In genomic region chr5:147803941-147804717, GRCh38 we compare ENCODE assay signal across 27 cellular contexts. TPM values are rescaled to one million over a fixed set of nuclear protein-coding genes. Genes with fewer than 3 reads are reported as not detected.
DNase-seq lines count a peak whose midpoint lies in the region; ATAC-seq lines count a peak whose summit lies in the region.
"Had no signal": no experiment of that assay in that cellular context is flagged by ENCODE, and none has a peak within 500 bp of the region (broad histone marks: within the 10 kb centered on the region; RNA-seq: fewer than 3 reads in every experiment).

No MANE protein-coding gene starts in this region.

- no peak for ATAC-seq in HG02588 (IDR thresholded peaks at IDR 0.05; ENCODE audit: unreplicated experiment)
- ATAC-seq: SK-N-SH treated with all-trans-retinoic acid at 6 μM for 48 hours; stimulated activated naive CD8-positive, alpha-beta T cell treated with anti-CD3 and anti-CD28 coated beads, Interleukin-15, amount 100 ng/mL, for 72 hours had no signal

- H3K36me3 Mint-ChIP-seq in immature natural killer cell, result no peaks in the 10 kb centered on the region
- H3K36me3 Mint-ChIP-seq: mesothelial cell of epicardium had no signal

- H3K27ac Mint-ChIP-seq in immature natural killer cell, result peak overlapping the region in 4 of 6 donors; percentile 46 to 93 (median 88)
- H3K27ac Mint-ChIP-seq: activated naive CD4-positive, alpha-beta T cell treated with anti-CD3 and anti-CD28 coated beads for 36 hours; mesothelial cell of epicardium; stimulated activated naive CD8-positive, alpha-beta T cell treated with anti-CD3 and anti-CD28 coated beads, Interleukin-15, amount 100 ng/mL, for 72 hours had no signal

- H3K4me3 Mint-ChIP-seq in immature natural killer cell, result peak overlapping the region in 2 of 5 donors; percentile 3 to 17
- H3K4me3 Mint-ChIP-seq: activated naive CD4-positive, alpha-beta T cell treated with anti-CD3 and anti-CD28 coated beads for 36 hours; activated T-cell treated with anti-CD3 and anti-CD28 coated beads, Interleukin-2, amount 50 U/mL, for 4 hours; mesothelial cell of epicardium; neural crest cell; stimulated activated naive CD8-positive, alpha-beta T cell treated with anti-CD3 and anti-CD28 coated beads, Interleukin-15, amount 100 ng/mL, for 72 hours had no signal

- H3K4me1 Mint-ChIP-seq in immature natural killer cell, result peaks cover 32 to 33% of the 10 kb centered on the region in 2 donors

- no peaks in the 10 kb centered on the region for H3K9me3 Mint-ChIP-seq in immature natural killer cell
- H3K9me3 Mint-ChIP-seq: activated naive CD4-positive, alpha-beta T cell treated with anti-CD3 and anti-CD28 coated beads for 36 hours; activated T-cell treated with anti-CD3 and anti-CD28 coated beads, Interleukin-2, amount 50 U/mL, for 4 hours; mesothelial cell of epicardium; neural crest cell; stimulated activated naive CD8-positive, alpha-beta T cell treated with anti-CD3 and anti-CD28 coated beads, Interleukin-15, amount 100 ng/mL, for 72 hours had no signal

- peak; percentile 38 for DNase-seq in DMS53 (lab: John Stamatoyannopoulos, UW)
- DNase-seq in DMS53 treated with DMSO at 0.1 percent for 48 hours (lab: John Stamatoyannopoulos, UW; ENCODE audit: unreplicated experiment), result no peak
- DNase-seq in NCI-H69 (lab: John Stamatoyannopoulos, UW), result peak; percentile 65
- DNase-seq in immature natural killer cell, result no peak
- DNase-seq in stromal cell of bone marrow (ENCODE audit: low read depth), result peak; percentile 14
- DNase-seq in NCI-H345 treated with DMSO at 0.1 percent for 48 hours (lab: John Stamatoyannopoulos, UW; ENCODE audit: unreplicated experiment), result no peak
- DNase-seq in central memory CD4-positive, alpha-beta T cell, result no peak
- DNase-seq: activated CD8-positive, alpha-beta T cell treated with anti-CD3 and anti-CD28 coated beads, Interleukin-2, amount 10 ng/mL, durations not matched to agents 7 days and 5 days; activated naive CD4-positive, alpha-beta T cell treated with anti-CD3 and anti-CD28 coated beads for 36 hours; activated T-cell treated with anti-CD3 and anti-CD28 coated beads, Interleukin-2, amount 50 U/mL, for 4 hours; caudate nucleus; foreskin melanocyte; GM23248; IMR-90; NCI-H187; NCI-H2227 treated with DMSO at 0.1 percent for 48 hours; NK-92 treated with Interleukin-12 subunit alpha and Interleukin-12 subunit beta, amount 100 ng/mL, for 24 hours; RPMI8226; spleen; stimulated activated CD4-positive, alpha-beta T cell treated with anti-CD3 and anti-CD28 coated beads, Interleukin-4, amount 100 ng/mL, for 24 hours; stimulated activated naive CD8-positive, alpha-beta T cell treated with anti-CD3 and anti-CD28 coated beads, Interleukin-15, amount 100 ng/mL, for 72 hours; T-helper 9 cell had no signal

- H3K27me3 Mint-ChIP-seq in immature natural killer cell (ENCODE audit: low read depth in 3 of 3), result peaks cover 1 to 19% (median 13%) of the 10 kb centered on the region in 3 donors

RNA-seq across cellular contexts. Expression of gene JAKMIP2, which starts 21.6 kb away (rescaled TPM):
- 10 to 100 TPM in 1 of 3 donors, 1 to 10 TPM in 2; 1.5 to 18.4 (median 5.4) TPM for polyA plus RNA-seq in immature natural killer cell
- polyA plus RNA-seq: BJ, IMR-90 had no signal

RNA-seq across cellular contexts. Expression of gene SPINK1, which starts 27.3 kb away (rescaled TPM):
- polyA plus RNA-seq in immature natural killer cell, result not detected
- polyA plus RNA-seq: BJ, GM23248, IMR-90 had no signal

Comparison
In these comparisons a context has a peak if more than half of its experiments do, and no peak if none do; other contexts are left out.
1. DNase-seq: peak in DMS53 (single experiment), NCI-H69 (single experiment) and stromal cell of bone marrow (single experiment); none in DMS53 treated with DMSO at 0.1 percent for 48 hours (single experiment), immature natural killer cell (0 of 3), NCI-H345 treated with DMSO at 0.1 percent for 48 hours (single experiment) and central memory CD4-positive, alpha-beta T cell (single experiment).